In genomic region chr17:68498479-68499326, GRCh38 we compare ENCODE assay signal across 8 cellular contexts. TPM values are rescaled to one million over a fixed set of nuclear protein-coding genes. Genes with fewer than 3 reads are reported as not detected.
A peak's percentile ranks its signal among the peaks of the same experiment; 100 is the strongest.
DNase-seq lines count a peak whose midpoint lies in the region; ATAC-seq and TF ChIP-seq lines count a peak whose summit lies in the region.

No MANE protein-coding gene starts in this region.

- no peaks in the 10 kb centered on the region for H3K36me3 ChIP-seq in thymus (ENCODE audit: control insufficient read depth, insufficient read depth)
- H3K36me3 ChIP-seq in WERI-Rb-1, result no peaks in the 10 kb centered on the region

- peak overlapping the region; percentile 49 to 79 for H3K4me3 Mint-ChIP-seq in activated T-cell treated with anti-CD3 and anti-CD28 coated beads, Interleukin-2, amount 50 U/mL, for 72 hours

- peak in 1 of 2 donors; percentile 37 for ATAC-seq in activated T-cell treated with anti-CD3 and anti-CD28 coated beads, Interleukin-2, amount 50 U/mL, for 72 hours (replicated peaks in 1 of 2)
- peak; percentile 29 for ATAC-seq in HG03460 (IDR thresholded peaks at IDR 0.05; ENCODE audit: unreplicated experiment)

- no peaks in the 10 kb centered on the region for H3K4me1 ChIP-seq in thymus (ENCODE audit: control insufficient read depth, insufficient read depth, low read length)

- H3K9me3 Mint-ChIP-seq in activated T-cell treated with anti-CD3 and anti-CD28 coated beads, Interleukin-2, amount 50 U/mL, for 72 hours, result peaks cover 0 to 2% of the 10 kb centered on the region in 2 donors

- H3K27ac ChIP-seq in coronary artery (peak overlapping the region; percentile 13 to 57), thymus (ENCODE audit: low read depth) (peak overlapping the region; percentile 42), WERI-Rb-1 (no peak overlapping the region)

- H3K9me3 ChIP-seq in thymus (ENCODE audit: control insufficient read depth) (no peaks in the 10 kb centered on the region), WERI-Rb-1 (ENCODE audit: severe bottlenecking) (peaks cover 5% of the 10 kb centered on the region)

- peak overlapping the region; percentile 77 for H3K27ac Mint-ChIP-seq in activated T-cell treated with anti-CD3 and anti-CD28 coated beads, Interleukin-2, amount 50 U/mL, for 72 hours

- no peak for TF ChIP-seq CTCF in coronary artery (IDR thresholded peaks at IDR 0.05)
- TF ChIP-seq CTCF in WERI-Rb-1 (IDR thresholded peaks at IDR 0.05; ENCODE audit: low read depth, low read length), result no peak

- H3K4me3 ChIP-seq in coronary artery (peak overlapping the region; percentile 31), thymus (ENCODE audit: low read length) (no peak overlapping the region), WERI-Rb-1 (ENCODE audit: low read depth, low read length) (no peak overlapping the region)

- peaks cover 0 to 5% of the 10 kb centered on the region in 2 donors for H3K36me3 Mint-ChIP-seq in activated T-cell treated with anti-CD3 and anti-CD28 coated beads, Interleukin-2, amount 50 U/mL, for 72 hours (ENCODE audit: insufficient read depth in 2 of 2)

- H3K27me3 ChIP-seq in thymus (ENCODE audit: control insufficient read depth, insufficient read depth) (no peaks in the 10 kb centered on the region), WERI-Rb-1 (ENCODE audit: insufficient read depth, low read depth, severe bottlenecking) (no peaks in the 10 kb centered on the region)

- WGBS in thymus, result 88% methylated on average over 7 of the region's 7 CpGs

- DNase-seq in activated T-cell treated with anti-CD3 and anti-CD28 coated beads, Interleukin-2, amount 50 U/mL, for 72 hours, result no peak
- no peak for DNase-seq in activated T-cell treated with anti-CD3 and anti-CD28 coated beads, Interleukin-2, amount 50 U/mL, for 48 hours
- DNase-seq in coronary artery (ENCODE audit: low spot score) (no peak), NCI-H2171 treated with DMSO at 0.1 percent for 48 hours (lab: John Stamatoyannopoulos, UW) (no peak), WERI-Rb-1 (no peak)
- DNase-seq in activated CD4-positive, alpha-beta T cell treated with anti-CD3 and anti-CD28 coated beads, Interleukin-2, amount 50 U/mL, for 48 hours, result no peak

- H3K27me3 Mint-ChIP-seq in activated T-cell treated with anti-CD3 and anti-CD28 coated beads, Interleukin-2, amount 50 U/mL, for 72 hours (ENCODE audit: low read depth), result peaks cover 11% of the 10 kb centered on the region

- H3K4me1 Mint-ChIP-seq in activated T-cell treated with anti-CD3 and anti-CD28 coated beads, Interleukin-2, amount 50 U/mL, for 72 hours (ENCODE audit: low read depth), result peaks cover 16% of the 10 kb centered on the region

RNA-seq across cellular contexts. Expression of gene PRKAR1A, which starts 13.5 kb away (rescaled TPM):
- 100 to 1,000 TPM; 245 to 252 TPM for total RNA-seq in activated T-cell treated with anti-CD3 and anti-CD28 coated beads, Interleukin-2, amount 50 U/mL, for 72 hours
- 144 TPM for polyA plus RNA-seq in thymus

RNA-seq across cellular contexts. Expression of gene WIPI1, which starts 41.4 kb away (rescaled TPM):
- total RNA-seq in activated T-cell treated with anti-CD3 and anti-CD28 coated beads, Interleukin-2, amount 50 U/mL, for 72 hours, result 10 to 100 TPM; 61.0 to 85.8 TPM
- 17.8 TPM for polyA plus RNA-seq in thymus
